In genomic region chr3:24149032-24149431, GRCh38 we compare ENCODE assay signal across 16 cellular contexts.
DNase-seq lines count a peak whose midpoint lies in the region; FAIRE-seq and TF ChIP-seq lines count a peak whose summit lies in the region.
"Had no signal": no experiment of that assay in that cellular context is flagged by ENCODE, and none has a peak within 500 bp of the region (broad histone marks: within the 10 kb centered on the region; RNA-seq: fewer than 3 reads in every experiment).

No MANE protein-coding gene starts in this region.

- H3K9me1 ChIP-seq in keratinocyte (ENCODE audit: control insufficient read depth, extremely low read depth, insufficient read depth, low read length) = no peaks in the 10 kb centered on the region

- no peak overlapping the region for H3K9ac ChIP-seq in keratinocyte (ENCODE audit: control insufficient read depth, extremely low read depth, insufficient read depth, low read length)

- H3K4me2 ChIP-seq in keratinocyte (ENCODE audit: control insufficient read depth, extremely low read depth, insufficient read depth, low read depth, low read length) = no peak overlapping the region

- WGBS in prostate gland = 71% methylated on average over 2 of the region's 2 CpGs

- no peak overlapping the region for H2AFZ ChIP-seq in keratinocyte (ENCODE audit: control insufficient read depth, low read length)

- no peaks in the 10 kb centered on the region for H4K20me1 ChIP-seq in keratinocyte (ENCODE audit: control insufficient read depth, extremely low read depth, insufficient read depth, low read length)

- DNase-seq in HEK293T (ENCODE audit: extremely low spot score) = peak; percentile 25
- DNase-seq in amniotic epithelial cell (ENCODE audit: low read depth) = peak; percentile 39
- no peak for DNase-seq in keratinocyte (ENCODE audit: low read depth, low spot score)
- no peak for DNase-seq in Peyer's patch
- DNase-seq in prostate gland (ENCODE audit: low spot score) = no peak
- no peak for DNase-seq in NCI-H69 (lab: John Stamatoyannopoulos, UW)
- DNase-seq in NCI-H2196 treated with DMSO at 0.1 percent for 48 hours (lab: John Stamatoyannopoulos, UW; ENCODE audit: unreplicated experiment) = no peak
- DNase-seq: activated CD8-positive, alpha-beta memory T cell treated with anti-CD3 and anti-CD28 coated beads, Interleukin-2, amount 10 ng/mL, durations not matched to agents 7 days and 5 days; cortex of kidney; NCI-H446; posterior cingulate gyrus; Right ventricle myocardium superior had no signal

- intact Hi-C loops in prostate gland (cut with DNase I) = no loop called here

- H3K36me3 ChIP-seq in keratinocyte (ENCODE audit: control insufficient read depth in 2 of 2, extremely low read depth in 1 of 2, insufficient read depth in 2 of 2, low read length in 2 of 2) = no peaks in the 10 kb centered on the region
- H3K36me3 ChIP-seq in Peyer's patch = no peaks in the 10 kb centered on the region
- no peaks in the 10 kb centered on the region for H3K36me3 ChIP-seq in prostate gland
- H3K36me3 ChIP-seq: HAP-1 had no signal

- no peak overlapping the region for H3K4me3 ChIP-seq in keratinocyte (ENCODE audit: control insufficient read depth in 2 of 3, extremely low read depth in 1 of 3, insufficient read depth in 2 of 3, low read depth in 1 of 3, low read length in 3 of 3)
- no peak overlapping the region for H3K4me3 ChIP-seq in Peyer's patch
- no peak overlapping the region for H3K4me3 ChIP-seq in prostate gland
- H3K4me3 ChIP-seq: HAP-1 had no signal

- H3K27ac ChIP-seq in C4-2B = no peak overlapping the region
- H3K27ac ChIP-seq in keratinocyte (ENCODE audit: control insufficient read depth, insufficient read depth, low read length) = no peak overlapping the region
- H3K27ac ChIP-seq in Peyer's patch = no peak overlapping the region
- H3K27ac ChIP-seq in prostate gland = no peak overlapping the region

- no peaks in the 10 kb centered on the region for H3K79me2 ChIP-seq in keratinocyte (ENCODE audit: control insufficient read depth, insufficient read depth, low read length)

- H3K27me3 ChIP-seq in keratinocyte (ENCODE audit: control insufficient read depth, extremely low read depth, insufficient read depth, low read length) (no peaks in the 10 kb centered on the region), Peyer's patch (no peaks in the 10 kb centered on the region), prostate gland (replicated peaks; ENCODE audit: insufficient read depth) (no peaks in the 10 kb centered on the region)

- CTCF ChIA-PET in HEK293T (lab: Yijun Ruan, JAX) = interaction anchor here (0.7 kb wide), 1 partner anchor 451 kb away, joined by 4 read pairs; no protein-coding TSS in a partner anchor

- dilution Hi-C loops in keratinocyte (cut with MboI; ENCODE audit: extremely low pct_ligation_motif_present, low sequenced_read_pairs) = no loop called here

- POLR2A ChIA-PET in HEK293T (lab: Yijun Ruan, JAX) = no interaction called here

- TF ChIP-seq POLR2A in Peyer's patch (IDR thresholded peaks at IDR 0.05) (no peak), prostate gland (IDR thresholded peaks at IDR 0.05) (no peak)

- peaks cover 14% of the 10 kb centered on the region for H3K4me1 ChIP-seq in keratinocyte (ENCODE audit: control insufficient read depth, extremely low read depth, insufficient read depth, low read length)
- H3K4me1 ChIP-seq in Peyer's patch = no peaks in the 10 kb centered on the region
- no peaks in the 10 kb centered on the region for H3K4me1 ChIP-seq in prostate gland (replicated peaks)
- H3K4me1 ChIP-seq: HAP-1 had no signal

- FAIRE-seq in keratinocyte (lab: Jason Lieb, UNC) = no peak
- FAIRE-seq: TTC549, urothelium cell line had no signal

- TF ChIP-seq CTCF in C4-2B (conservative IDR thresholded peaks at IDR 0.05) (peak; percentile 9; the same call in 1 of the 2 replicates), keratinocyte (optimal IDR thresholded peaks at IDR 0.05 in 1 of 3, IDR thresholded peaks at IDR 0.05 in 1 of 3, conservative IDR thresholded peaks at IDR 0.05 in 1 of 3; ENCODE audit: extremely low read depth in 1 of 3, insufficient read depth in 2 of 3, low read length in 3 of 3) (peak; percentile 29 to 43 (median 34)), Peyer's patch (IDR thresholded peaks at IDR 0.05) (peak in 1 of 6 experiments; percentile 12), prostate gland (IDR thresholded peaks at IDR 0.05) (no peak)

- H3K9me3 ChIP-seq in keratinocyte (ENCODE audit: control insufficient read depth, low read depth, low read length) (no peaks in the 10 kb centered on the region), Peyer's patch (no peaks in the 10 kb centered on the region), prostate gland (no peaks in the 10 kb centered on the region)
- H3K9me3 ChIP-seq: HAP-1 had no signal

TF ChIP-seq in HEK293T, 16 proteins besides CTCF, POLR2A, EP300 and RAD21:
- no peak for TF ChIP-seq FOXM1 (IDR thresholded peaks at IDR 0.05; ENCODE audit: borderline replicate concordance)
- no peak for TF ChIP-seq ELF4 (IDR thresholded peaks at IDR 0.05)
- no peak for TF ChIP-seq SP1 (IDR thresholded peaks at IDR 0.05)
- TF ChIP-seq FOXK2 (IDR thresholded peaks at IDR 0.05) = no peak
- TF ChIP-seq CTBP1 (IDR thresholded peaks at IDR 0.05; ENCODE audit: borderline replicate concordance) = no peak
- TF ChIP-seq NFRKB (IDR thresholded peaks at IDR 0.05) = no peak
- no peak for TF ChIP-seq L3MBTL2 (conservative IDR thresholded peaks at IDR 0.05)
- TF ChIP-seq FOXA1 (IDR thresholded peaks at IDR 0.05) = no peak

Comparison
In these comparisons a context has a peak if more than half of its experiments do, and no peak if none do; other contexts are left out.
1. CTCF ChIP-seq: peak in C4-2B (single experiment) and keratinocyte (3 of 3); none in prostate gland (0 of 4).
2. DNase-seq: peak in HEK293T (single experiment) and amniotic epithelial cell (single experiment); none in keratinocyte (single experiment), Peyer's patch (0 of 3), prostate gland (single experiment), NCI-H69 (single experiment) and NCI-H2196 treated with DMSO at 0.1 percent for 48 hours (single experiment).